14 cellular contexts compared by ENCODE assay signal in genomic region chr17:49022391-49022941, GRCh38. TPM values are rescaled to one million over a fixed set of nuclear protein-coding genes. Genes with fewer than 3 reads are reported as not detected.
DNase-seq lines count a peak whose midpoint lies in the region; ATAC-seq and TF ChIP-seq lines count a peak whose summit lies in the region.
"Had no signal": no experiment of that assay in that cellular context is flagged by ENCODE, and none has a peak within 500 bp of the region (broad histone marks: within the 10 kb centered on the region; RNA-seq: fewer than 3 reads in every experiment).

No MANE protein-coding gene starts in this region.

- no peak for TF ChIP-seq RAD21 in IMR-90 (IDR thresholded peaks at IDR 0.05; ENCODE audit: low read length)

- H3K27ac ChIP-seq in IMR-90 (ENCODE audit: insufficient read depth, low read length) = peak overlapping the region; percentile 82
- H3K27ac ChIP-seq: BLaER1 treated with 17β-estradiol and CSF1 and Interleukin-3, amounts not matched to agents 10 nM and 100 nM had no signal

- H3K4me3 ChIP-seq in AG04449 (ENCODE audit: low read depth, low read length) (no peak overlapping the region; the same call in 1 of the 2 replicates), IMR-90 (ENCODE audit: insufficient read depth, low read depth, low read length) (no peak overlapping the region), choroid plexus epithelial cell (ENCODE audit: low read depth, low read length) (no peak overlapping the region)
- H3K4me3 ChIP-seq: BLaER1 treated with 17β-estradiol and CSF1 and Interleukin-3, amounts not matched to agents 10 nM and 100 nM had no signal

- H3K4me1 Mint-ChIP-seq in stimulated activated naive B cell treated with anti-CD40 and anti-IgM and Interleukin-4, amounts not matched to agents 10 μg/mL and 1 μg/mL and 100 μg/mL, for 72 hours = no peaks in the 10 kb centered on the region
- H3K4me1 Mint-ChIP-seq: activated CD4-positive, alpha-beta T cell treated with anti-CD3 and anti-CD28 coated beads, Interleukin-2, amount 10 ng/mL, durations not matched to agents 24 days and 14 days; activated naive CD8-positive, alpha-beta T cell treated with anti-CD3 and anti-CD28 coated beads, Interleukin-2, amount 50 U/mL, for 24 hours had no signal

- TF ChIP-seq CTCF in AG04449 (IDR thresholded peaks at IDR 0.05; ENCODE audit: insufficient read depth, low read length, missing control alignments) (no peak), IMR-90 (conservative IDR thresholded peaks at IDR 0.05; ENCODE audit: low read depth, low read length) (no peak), choroid plexus epithelial cell (conservative IDR thresholded peaks at IDR 0.05; ENCODE audit: low read depth, low read length) (no peak)

- peak overlapping the region; percentile 91 for H3K23ac ChIP-seq in IMR-90 (ENCODE audit: low read depth, low read length)

- dilution Hi-C loops in IMR-90 (cut with HindIII; ENCODE audit: low sequenced_read_pairs, unreplicated experiment) = no loop called here

- peaks cover 27% of the 10 kb centered on the region for H3K9me1 ChIP-seq in IMR-90 (ENCODE audit: insufficient read depth, low read length)

- peak overlapping the region; percentile 88 for H2BK5ac ChIP-seq in IMR-90 (ENCODE audit: low read depth, low read length, poor library complexity, severe bottlenecking)

- DNase-seq in AG04449 (ENCODE audit: low read depth, low spot score) (peak; percentile 34), IMR-90 (peak; percentile 49), choroid plexus epithelial cell (ENCODE audit: low read depth) (peak; percentile 77), lung microvascular endothelial cell (ENCODE audit: low read depth in 2 of 2) (peak; percentile 44 to 77), NCI-H446 treated with DMSO at 0.1 percent for 48 hours (lab: John Stamatoyannopoulos, UW) (no peak), GDM1 (lab: John Stamatoyannopoulos, UW) (no peak)
- DNase-seq in stimulated activated naive B cell treated with anti-CD40 and anti-IgM and Interleukin-4, amounts not matched to agents 10 μg/mL and 1 μg/mL and 100 μg/mL, for 72 hours = no peak
- DNase-seq: activated CD4-positive, alpha-beta T cell treated with anti-CD3 and anti-CD28 coated beads, Interleukin-2, amount 10 ng/mL, durations not matched to agents 24 days and 14 days; activated naive CD8-positive, alpha-beta T cell treated with anti-CD3 and anti-CD28 coated beads, Interleukin-2, amount 50 U/mL, for 24 hours; SHP77 had no signal

- H3K27me3 Mint-ChIP-seq in stimulated activated naive B cell treated with anti-CD40 and anti-IgM and Interleukin-4, amounts not matched to agents 10 μg/mL and 1 μg/mL and 100 μg/mL, for 72 hours = peaks cover 17 to 56% of the 10 kb centered on the region in 2 donors

- no peaks in the 10 kb centered on the region for H3K36me3 Mint-ChIP-seq in stimulated activated naive B cell treated with anti-CD40 and anti-IgM and Interleukin-4, amounts not matched to agents 10 μg/mL and 1 μg/mL and 100 μg/mL, for 72 hours

- H3K14ac ChIP-seq in IMR-90 (replicated peaks; ENCODE audit: low read depth, low read length) = peak overlapping the region; percentile 95

- no peak overlapping the region for H3K27ac Mint-ChIP-seq in stimulated activated naive B cell treated with anti-CD40 and anti-IgM and Interleukin-4, amounts not matched to agents 10 μg/mL and 1 μg/mL and 100 μg/mL, for 72 hours
- H3K27ac Mint-ChIP-seq: activated CD4-positive, alpha-beta T cell treated with anti-CD3 and anti-CD28 coated beads, Interleukin-2, amount 10 ng/mL, durations not matched to agents 24 days and 14 days; activated naive CD8-positive, alpha-beta T cell treated with anti-CD3 and anti-CD28 coated beads, Interleukin-2, amount 50 U/mL, for 24 hours had no signal

- peak overlapping the region; percentile 65 for H2AFZ ChIP-seq in IMR-90 (replicated peaks; ENCODE audit: low read length, poor library complexity)

- no peaks in the 10 kb centered on the region for H3K27me3 ChIP-seq in IMR-90 (ENCODE audit: control insufficient read depth, insufficient read depth, low read length)

- peak overlapping the region; percentile 87 for H4K5ac ChIP-seq in IMR-90 (ENCODE audit: low read depth, low read length)

- H3K9ac ChIP-seq in IMR-90 (ENCODE audit: low read depth, low read length) = no peak overlapping the region
- H3K9ac ChIP-seq: BLaER1 treated with 17β-estradiol and CSF1 and Interleukin-3, amounts not matched to agents 10 nM and 100 nM had no signal

- in situ Hi-C loops in IMR-90 (cut with MboI; ENCODE audit: low sequenced_read_pairs) = no loop called here

- TF ChIP-seq POLR2A in IMR-90 (IDR thresholded peaks at IDR 0.05; ENCODE audit: low read depth, low read length) = no peak

- peaks cover 22% of the 10 kb centered on the region for H3K4me1 ChIP-seq in IMR-90 (ENCODE audit: control insufficient read depth, insufficient read depth, low read length)

- H2BK15ac ChIP-seq in IMR-90 (ENCODE audit: low read depth, low read length) = peak overlapping the region; percentile 85; the same call in 2 of the 3 replicates

- POLR2A ChIA-PET in AG04449 (lab: Yijun Ruan, JAX) (no interaction called here), IMR-90 (lab: Charles Lee; ENCODE audit: unreplicated experiment) (no interaction called here)

- intact Hi-C loops in IMR-90 (cut with micrococcal nuclease) = loop anchor here (2.0 kb wide), 1 partner anchor 50 kb away; no protein-coding TSS in a partner anchor

- no TSS peak for BruUV-seq in IMR-90 (replicated peaks; lab: Mats Ljungman, UMichigan)

- peak overlapping the region; percentile 97 for H2AK9ac ChIP-seq in IMR-90 (replicated peaks; ENCODE audit: low read depth, low read length, poor library complexity)

- no CpG with 5 or more reads among the region's 6 CpGs for WGBS in IMR-90 (ENCODE audit: extremely low coverage in 2 of 2, insufficient read length in 1 of 2), 2 experiments

- ATAC-seq in IMR-90 (ENCODE audit: low read depth) (peak; percentile 91), GM18867 (IDR thresholded peaks at IDR 0.05; ENCODE audit: unreplicated experiment) (no peak)
- no peak for ATAC-seq in stimulated activated naive B cell treated with anti-CD40 and anti-IgM and Interleukin-4, amounts not matched to agents 10 μg/mL and 1 μg/mL and 100 μg/mL, for 72 hours (replicated peaks)
- ATAC-seq: activated naive CD8-positive, alpha-beta T cell treated with anti-CD3 and anti-CD28 coated beads, Interleukin-2, amount 50 U/mL, for 24 hours had no signal

- H3K4me2 ChIP-seq in IMR-90 (ENCODE audit: low read depth, low read length) = peak overlapping the region; percentile 20; the same call in 1 of the 2 replicates
- H3K4me2 ChIP-seq: BLaER1 treated with 17β-estradiol and CSF1 and Interleukin-3, amounts not matched to agents 10 nM and 100 nM had no signal

- peak overlapping the region; percentile 94 for H2BK120ac ChIP-seq in IMR-90 (ENCODE audit: low read depth, low read length)

- H3K4me3 Mint-ChIP-seq in stimulated activated naive B cell treated with anti-CD40 and anti-IgM and Interleukin-4, amounts not matched to agents 10 μg/mL and 1 μg/mL and 100 μg/mL, for 72 hours = no peak overlapping the region
- H3K4me3 Mint-ChIP-seq: activated CD4-positive, alpha-beta T cell treated with anti-CD3 and anti-CD28 coated beads, Interleukin-2, amount 10 ng/mL, durations not matched to agents 24 days and 14 days; activated naive CD8-positive, alpha-beta T cell treated with anti-CD3 and anti-CD28 coated beads, Interleukin-2, amount 50 U/mL, for 24 hours had no signal

- CTCF ChIA-PET in AG04449 (lab: Yijun Ruan, JAX) = interaction anchor here (1.0 to 3.9 kb wide), 5 partner anchors 8 to 68 kb away, joined by 4 to 46 read pairs (median 9); no protein-coding TSS in a partner anchor
- CTCF ChIA-PET in IMR-90 (lab: Yijun Ruan, JAX) = interaction anchor here (0.5 kb wide), 1 partner anchor 49 kb away, joined by 3 read pairs; no protein-coding TSS in a partner anchor

- peaks cover 33 to 85% of the 10 kb centered on the region in 2 experiments for H3K79me1 ChIP-seq in IMR-90 (ENCODE audit: low read depth in 1 of 2, low read length in 2 of 2)

- H3K56ac ChIP-seq in IMR-90 (ENCODE audit: extremely low read depth, insufficient read depth, low read length) = peak overlapping the region; percentile 69; the same call in 1 of the 2 replicates

- H4K91ac ChIP-seq in IMR-90 (ENCODE audit: insufficient read depth, low read depth, low read length) = peak overlapping the region; percentile 99

- peak overlapping the region; percentile 92 for H3K4ac ChIP-seq in IMR-90 (ENCODE audit: low read depth, low read length)

- H3K9me3 Mint-ChIP-seq in stimulated activated naive B cell treated with anti-CD40 and anti-IgM and Interleukin-4, amounts not matched to agents 10 μg/mL and 1 μg/mL and 100 μg/mL, for 72 hours = no peaks in the 10 kb centered on the region
- H3K9me3 Mint-ChIP-seq: activated CD4-positive, alpha-beta T cell treated with anti-CD3 and anti-CD28 coated beads, Interleukin-2, amount 10 ng/mL, durations not matched to agents 24 days and 14 days; activated naive CD8-positive, alpha-beta T cell treated with anti-CD3 and anti-CD28 coated beads, Interleukin-2, amount 50 U/mL, for 24 hours had no signal

- H4K20me1 ChIP-seq in IMR-90 (ENCODE audit: insufficient read depth, low read length) = peaks cover 29% of the 10 kb centered on the region
- H4K20me1 ChIP-seq: BLaER1 treated with 17β-estradiol and CSF1 and Interleukin-3, amounts not matched to agents 10 nM and 100 nM had no signal

- peak overlapping the region; percentile 89 for H3K18ac ChIP-seq in IMR-90 (ENCODE audit: low read depth, low read length)

- peak overlapping the region; percentile 78 to 98 for H4K8ac ChIP-seq in IMR-90 (ENCODE audit: low read depth in 2 of 2, low read length in 2 of 2)

- H2AK5ac ChIP-seq in IMR-90 (ENCODE audit: low read depth, low read length) = peak overlapping the region; percentile 98

- peaks cover 8% of the 10 kb centered on the region for H3K36me3 ChIP-seq in IMR-90 (ENCODE audit: control insufficient read depth, insufficient read depth, low read length)
- H3K36me3 ChIP-seq: BLaER1 treated with 17β-estradiol and CSF1 and Interleukin-3, amounts not matched to agents 10 nM and 100 nM had no signal

- no peaks in the 10 kb centered on the region for H3K9me3 ChIP-seq in IMR-90 (ENCODE audit: control insufficient read depth, insufficient read depth, low read length)
- H3K9me3 ChIP-seq: BLaER1 treated with 17β-estradiol and CSF1 and Interleukin-3, amounts not matched to agents 10 nM and 100 nM had no signal

- peak overlapping the region; percentile 88 for H2BK20ac ChIP-seq in IMR-90 (ENCODE audit: low read depth, low read length)

RNA-seq across cellular contexts. Expression of gene IGF2BP1, which starts 25.3 kb away (rescaled TPM):
- total RNA-seq in IMR-90 (2012; rRNA removed) = 10.2 and 11.9 TPM in 2 replicates
- polyA plus RNA-seq in IMR-90 (2012; rRNA removed) = 12.2 and 13.1 TPM in 2 replicates
- 9.1 and 9.2 TPM in 2 replicates for polyA plus RNA-seq in IMR-90 (2012; cell fraction: cytosol; rRNA removed)
- 23.6 and 36.0 TPM in 2 replicates for polyA plus RNA-seq in IMR-90 (2012; cell fraction: nucleus; rRNA removed; ENCODE audit: low replicate concordance)
- 0.20 and 0.65 TPM in 2 replicates for total RNA-seq in lung microvascular endothelial cell
- total RNA-seq: activated CD4-positive, alpha-beta T cell treated with anti-CD3 and anti-CD28 coated beads, Interleukin-2, amount 10 ng/mL, durations not matched to agents 24 days and 14 days had no signal

RNA-seq across cellular contexts. Expression of gene GIP, which starts 54.1 kb away (rescaled TPM):
- not detected in 2 replicates for total RNA-seq in IMR-90 (2012; rRNA removed)
- polyA plus RNA-seq in IMR-90 (2012; rRNA removed) = 0.44 TPM in 1 of 2 replicates, not detected in the other
- 0.12 TPM in 1 of 2 replicates, not detected in the other for polyA plus RNA-seq in IMR-90 (2012; cell fraction: cytosol; rRNA removed)
- polyA plus RNA-seq in IMR-90 (2012; cell fraction: nucleus; rRNA removed; ENCODE audit: low replicate concordance) = not detected in 2 replicates
- not detected in 2 replicates for total RNA-seq in lung microvascular endothelial cell
- total RNA-seq: activated CD4-positive, alpha-beta T cell treated with anti-CD3 and anti-CD28 coated beads, Interleukin-2, amount 10 ng/mL, durations not matched to agents 24 days and 14 days; glomerular endothelial cell; urinary bladder had no signal
- polyA plus RNA-seq: urinary bladder had no signal

Comparison
In these comparisons a context has a peak if more than half of its experiments do, and no peak if none do; other contexts are left out.
1. DNase-seq: peak in AG04449 (single experiment), IMR-90 (single experiment), choroid plexus epithelial cell (single experiment) and lung microvascular endothelial cell (2 of 2); none in stimulated activated naive B cell treated with anti-CD40 and anti-IgM and Interleukin-4, amounts not matched to agents 10 μg/mL and 1 μg/mL and 100 μg/mL, for 72 hours (single experiment), NCI-H446 treated with DMSO at 0.1 percent for 48 hours (single experiment) and GDM1 (single experiment).